ENCODE assay signal across 12 cellular contexts in genomic region chr3:100040446-100040845, GRCh38.
DNase-seq lines count a peak whose midpoint lies in the region; ATAC-seq and TF ChIP-seq lines count a peak whose summit lies in the region.
"Had no signal": no experiment of that assay in that cellular context is flagged by ENCODE, and none has a peak within 500 bp of the region (broad histone marks: within the 10 kb centered on the region; RNA-seq: fewer than 3 reads in every experiment).

No MANE protein-coding gene starts in this region.

- no peak for ATAC-seq in stimulated activated memory B cell treated with anti-CD40 and anti-IgM and Interleukin-4, amounts not matched to agents 10 μg/mL and 1 μg/mL and 100 μg/mL, for 72 hours
- ATAC-seq in T-cell (replicated peaks in 1 of 4), result no peak

- POLR2A ChIA-PET in T-cell (lab: Charles Lee), result no interaction called here

- CTCF ChIA-PET in T-cell (lab: Charles Lee), result no interaction called here

- H3K4me3 ChIP-seq in HFF-Myc (replicated peaks; ENCODE audit: low read depth, low read length), result no peak overlapping the region
- H3K4me3 ChIP-seq in choroid plexus epithelial cell (ENCODE audit: low read depth, low read length), result no peak overlapping the region
- H3K4me3 ChIP-seq: neural progenitor cell had no signal

- H3K9me3 Mint-ChIP-seq in stimulated activated memory B cell treated with anti-CD40 and anti-IgM and Interleukin-4, amounts not matched to agents 10 μg/mL and 1 μg/mL and 100 μg/mL, for 72 hours, result no peaks in the 10 kb centered on the region
- H3K9me3 Mint-ChIP-seq in CD14-positive monocyte (no peaks in the 10 kb centered on the region), T-cell (no peaks in the 10 kb centered on the region)
- H3K9me3 Mint-ChIP-seq: activated CD4-positive, alpha-beta memory T cell treated with anti-CD3 and anti-CD28 coated beads for 36 hours; neural progenitor cell had no signal

- intact Hi-C loops in CD14-positive monocyte (cut with micrococcal nuclease) (loop anchor here in 1 of 2 donors (10.0 kb wide), 1 partner anchor 146 kb away; no protein-coding TSS in a partner anchor), posterior vena cava (cut with DNase I) (loop anchor here in 1 of 2 donors (5.0 kb wide), 2 partner anchors 98 to 168 kb away; no protein-coding TSS in a partner anchor)

- no peaks in the 10 kb centered on the region for H3K27me3 Mint-ChIP-seq in stimulated activated memory B cell treated with anti-CD40 and anti-IgM and Interleukin-4, amounts not matched to agents 10 μg/mL and 1 μg/mL and 100 μg/mL, for 72 hours
- peaks cover 0 to 3% (median 0%) of the 10 kb centered on the region in 3 donors for H3K27me3 Mint-ChIP-seq in CD14-positive monocyte (ENCODE audit: low read depth in 3 of 3)
- no peaks in the 10 kb centered on the region for H3K27me3 Mint-ChIP-seq in T-cell
- H3K27me3 Mint-ChIP-seq: activated CD4-positive, alpha-beta memory T cell treated with anti-CD3 and anti-CD28 coated beads for 36 hours had no signal

- peaks cover 9% of the 10 kb centered on the region for H3K36me3 Mint-ChIP-seq in stimulated activated memory B cell treated with anti-CD40 and anti-IgM and Interleukin-4, amounts not matched to agents 10 μg/mL and 1 μg/mL and 100 μg/mL, for 72 hours
- H3K36me3 Mint-ChIP-seq in CD14-positive monocyte (no peaks in the 10 kb centered on the region), T-cell (no peaks in the 10 kb centered on the region)
- H3K36me3 Mint-ChIP-seq: neural progenitor cell had no signal

- TF ChIP-seq CTCF in HFF-Myc (IDR thresholded peaks at IDR 0.05; ENCODE audit: low read depth, low read length, missing control alignments) (no peak), choroid plexus epithelial cell (conservative IDR thresholded peaks at IDR 0.05; ENCODE audit: low read depth, low read length) (no peak), CD14-positive monocyte (IDR thresholded peaks at IDR 0.05) (no peak)

- DNase-seq in HFF-Myc (ENCODE audit: extremely low read depth, low read depth), result peak; percentile 39
- DNase-seq in choroid plexus epithelial cell (ENCODE audit: low read depth), result peak; percentile 65
- DNase-seq in left kidney (ENCODE audit: low read depth, low spot score), result peak; percentile 16
- no peak for DNase-seq in CD14-positive monocyte (ENCODE audit: low spot score)
- DNase-seq in T-cell, result no peak
- DNase-seq in posterior vena cava (ENCODE audit: low spot score), result no peak
- no peak for DNase-seq in NOMO-1 treated with DMSO at 0.1 percent for 48 hours (lab: John Stamatoyannopoulos, UW; ENCODE audit: unreplicated experiment)
- DNase-seq: activated CD4-positive, alpha-beta memory T cell treated with anti-CD3 and anti-CD28 coated beads for 36 hours; amniotic stem cell; SHP77 treated with DMSO at 0.1 percent for 48 hours had no signal

- H3K4me3 Mint-ChIP-seq in stimulated activated memory B cell treated with anti-CD40 and anti-IgM and Interleukin-4, amounts not matched to agents 10 μg/mL and 1 μg/mL and 100 μg/mL, for 72 hours, result no peak overlapping the region
- no peak overlapping the region for H3K4me3 Mint-ChIP-seq in CD14-positive monocyte
- H3K4me3 Mint-ChIP-seq in T-cell, result no peak overlapping the region
- H3K4me3 Mint-ChIP-seq: activated CD4-positive, alpha-beta memory T cell treated with anti-CD3 and anti-CD28 coated beads for 36 hours; neural progenitor cell had no signal

- H3K27ac Mint-ChIP-seq in stimulated activated memory B cell treated with anti-CD40 and anti-IgM and Interleukin-4, amounts not matched to agents 10 μg/mL and 1 μg/mL and 100 μg/mL, for 72 hours, result peak overlapping the region; percentile 27
- H3K27ac Mint-ChIP-seq in CD14-positive monocyte (no peak overlapping the region), T-cell (no peak overlapping the region)
- H3K27ac Mint-ChIP-seq: activated CD4-positive, alpha-beta memory T cell treated with anti-CD3 and anti-CD28 coated beads for 36 hours; neural progenitor cell had no signal

- H3K4me1 Mint-ChIP-seq in stimulated activated memory B cell treated with anti-CD40 and anti-IgM and Interleukin-4, amounts not matched to agents 10 μg/mL and 1 μg/mL and 100 μg/mL, for 72 hours, result peaks cover 46% of the 10 kb centered on the region
- H3K4me1 Mint-ChIP-seq in CD14-positive monocyte (peaks cover 26% of the 10 kb centered on the region), T-cell (peaks cover 0 to under 1% (median 0%) of the 10 kb centered on the region in 3 donors)

Comparison
In these comparisons a context has a peak if more than half of its experiments do, and no peak if none do; other contexts are left out.
1. DNase-seq: peak in HFF-Myc (single experiment), choroid plexus epithelial cell (single experiment) and left kidney (single experiment); none in CD14-positive monocyte (single experiment), T-cell (0 of 34), posterior vena cava (single experiment) and NOMO-1 treated with DMSO at 0.1 percent for 48 hours (single experiment).